ENCODE assay signal across 1 cellular context in the genomic region with DNA sequence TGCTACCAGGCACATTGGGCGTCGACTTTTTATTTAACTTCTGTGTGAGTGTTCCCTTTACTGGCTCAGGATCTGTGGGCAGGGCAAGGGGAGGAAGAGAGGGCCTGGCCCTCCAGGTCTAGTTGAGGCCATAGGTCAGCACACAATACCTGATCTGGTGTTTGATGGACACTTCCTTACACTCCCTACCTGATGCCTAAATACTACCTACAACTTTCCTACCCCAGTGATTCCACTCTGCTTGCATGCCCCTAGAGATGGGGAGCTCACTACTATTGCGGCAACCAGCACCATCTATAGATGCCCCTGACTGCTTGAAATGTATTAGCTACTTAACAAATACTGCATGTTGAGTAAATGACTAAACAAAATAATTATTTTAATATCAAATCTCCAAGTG.
TF ChIP-seq lines count a peak whose summit lies in the region.

No MANE protein-coding gene starts in this region.

TF ChIP-seq in K562, 482 proteins besides CTCF, POLR2A, EP300 and RAD21:
- TF ChIP-seq ARID1B (IDR thresholded peaks at IDR 0.05): no peak
- no peak for TF ChIP-seq ZNF134 (CRISPR knock-in tag; conservative IDR thresholded peaks at IDR 0.05)
- TF ChIP-seq BCOR (IDR thresholded peaks at IDR 0.05): peak; percentile 53
- TF ChIP-seq RBM25 (IDR thresholded peaks at IDR 0.05; ENCODE audit: low read depth, low read length, severe bottlenecking): peak; percentile 67
- no peak for TF ChIP-seq ARNT (IDR thresholded peaks at IDR 0.05)
- TF ChIP-seq TFAM (CRISPR knock-in tag; conservative IDR thresholded peaks at IDR 0.05): no peak
- TF ChIP-seq RB1 (IDR thresholded peaks at IDR 0.05; ENCODE audit: low read depth): no peak
- no peak for TF ChIP-seq CREB1 (IDR thresholded peaks at IDR 0.05)
- no peak for TF ChIP-seq CREB1 (CRISPR knock-in tag; IDR thresholded peaks at IDR 0.05)
- TF ChIP-seq ZNF197 (CRISPR knock-in tag; IDR thresholded peaks at IDR 0.05; ENCODE audit: low read depth): no peak
- TF ChIP-seq ZNF224 (CRISPR knock-in tag; IDR thresholded peaks at IDR 0.05): no peak
- peak in 1 of 2 experiments; percentile 22; a peak in 1 of 4 replicates for TF ChIP-seq KDM1A (IDR thresholded peaks at IDR 0.05)
- TF ChIP-seq HDAC1 (IDR thresholded peaks at IDR 0.05): no peak
- no peak for TF ChIP-seq FOXK2 (conservative IDR thresholded peaks at IDR 0.05 in 1 of 2, IDR thresholded peaks at IDR 0.05 in 1 of 2; ENCODE audit: low read depth in 2 of 2)
